In the genomic region with DNA sequence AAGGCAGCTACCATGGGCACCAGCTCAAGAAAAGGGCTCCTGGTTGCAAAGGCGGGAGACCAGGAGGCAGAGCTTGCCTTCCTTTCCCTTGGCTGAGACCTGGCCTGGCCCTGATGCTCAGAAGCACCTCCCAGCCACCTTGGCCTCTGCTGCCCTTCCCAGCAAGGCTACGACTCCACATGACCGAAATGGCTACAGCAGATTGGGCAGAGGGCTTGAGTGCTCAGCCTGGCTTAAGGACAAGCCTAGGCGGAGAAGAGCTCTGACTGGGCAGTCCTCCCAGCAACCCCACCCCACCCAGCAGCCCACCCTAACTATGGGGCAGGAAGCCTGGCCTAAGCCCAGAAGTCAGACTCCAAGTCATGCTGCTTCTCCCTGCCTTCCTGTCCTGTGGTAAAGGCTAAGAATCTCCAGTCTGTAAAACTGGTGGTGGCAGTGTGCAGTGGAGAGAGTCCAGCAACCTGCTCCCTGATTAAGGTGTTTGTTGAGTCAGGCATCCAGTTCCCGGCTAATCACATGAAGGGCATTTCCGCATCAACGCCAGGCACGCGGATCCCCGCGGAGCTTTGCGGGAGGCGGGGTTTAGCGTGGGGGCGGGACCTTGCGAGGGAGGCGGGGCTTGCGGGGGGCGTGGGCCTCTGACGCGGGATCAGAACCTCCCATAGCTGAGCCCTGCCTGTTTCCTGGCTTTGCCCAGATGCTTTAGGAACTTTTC, we compare ENCODE assay signal across 13 cellular contexts.
DNase-seq lines count a peak whose midpoint lies in the region; ATAC-seq, FAIRE-seq and TF ChIP-seq lines count a peak whose summit lies in the region.
"Had no signal": no experiment of that assay in that cellular context is flagged by ENCODE, and none has a peak within 500 bp of the region (broad histone marks: within the 10 kb centered on the region; RNA-seq: fewer than 3 reads in every experiment).

No MANE protein-coding gene starts in this region.

- H2AFZ ChIP-seq in HCT116 (ENCODE audit: low read depth, low read length, poor library complexity, severe bottlenecking): peak overlapping the region; percentile 98

- TF ChIP-seq EP300 in transverse colon (IDR thresholded peaks at IDR 0.05; ENCODE audit: low read depth): no peak

- H3K79me2 ChIP-seq in HCT116 (ENCODE audit: insufficient read depth, low read length): no peaks in the 10 kb centered on the region

- ATAC-seq in HCT116: peak; percentile 97

- no peak for FAIRE-seq in GM12892 (lab: Jason Lieb, UNC)

- H3K36me3 ChIP-seq in HCT116 (ENCODE audit: control insufficient read depth in 1 of 2, insufficient read depth in 2 of 2, low read length in 2 of 2): no peaks in the 10 kb centered on the region
- H3K36me3 ChIP-seq in colonic mucosa: no peaks in the 10 kb centered on the region
- no peaks in the 10 kb centered on the region for H3K36me3 ChIP-seq in transverse colon
- no peaks in the 10 kb centered on the region for H3K36me3 ChIP-seq in adrenal gland (replicated peaks in 1 of 2)
- H3K36me3 ChIP-seq: BLaER1 treated with 17β-estradiol and CSF1 and Interleukin-3, amounts not matched to agents 10 nM and 100 nM; left ventricle myocardium inferior had no signal

- H3K9me2 ChIP-seq in HCT116 (ENCODE audit: insufficient read depth): no peaks in the 10 kb centered on the region

- no TSS peak for BruUV-seq in HCT116 (replicated peaks; lab: Mats Ljungman, UMichigan)

- H3K9me3 ChIP-seq in HCT116 (ENCODE audit: control insufficient read depth in 1 of 2, insufficient read depth in 1 of 2, low read depth in 1 of 2, low read length in 2 of 2): no peaks in the 10 kb centered on the region
- H3K9me3 ChIP-seq in colonic mucosa: no peaks in the 10 kb centered on the region
- H3K9me3 ChIP-seq in transverse colon: no peaks in the 10 kb centered on the region
- no peaks in the 10 kb centered on the region for H3K9me3 ChIP-seq in adrenal gland (replicated peaks in 1 of 3)
- H3K9me3 ChIP-seq: BLaER1 treated with 17β-estradiol and CSF1 and Interleukin-3, amounts not matched to agents 10 nM and 100 nM; left ventricle myocardium inferior had no signal

- 53 to 64% methylated on average over 15 to 21 of the region's 21 CpGs for WGBS in transverse colon (ENCODE audit: low coverage in 1 of 2), 2 donors
- WGBS in adrenal gland, 4 donors: 48 to 81% (median 58%) methylated on average over 6 to 21 of the region's 21 CpGs

- POLR2A ChIA-PET in HCT116 (lab: Charles Lee): interaction anchor here (0.6 kb wide), 1 partner anchor 256 kb away, joined by 4 read pairs; no protein-coding TSS in a partner anchor

- H3K27me3 ChIP-seq in HCT116 (ENCODE audit: insufficient read depth, low read length) (peaks cover 7% of the 10 kb centered on the region), colonic mucosa (no peaks in the 10 kb centered on the region), transverse colon (no peaks in the 10 kb centered on the region), adrenal gland (peaks cover 6% of the 10 kb centered on the region)
- H3K27me3 ChIP-seq: BLaER1 treated with 17β-estradiol and CSF1 and Interleukin-3, amounts not matched to agents 10 nM and 100 nM had no signal

- intact Hi-C loops in HCT116 (cut with micrococcal nuclease): no loop called here
- intact Hi-C loops in colonic mucosa (cut with DNase I): no loop called here
- intact Hi-C loops in transverse colon (cut with DNase I; ENCODE audit: low total_unique reads): no loop called here
- intact Hi-C loops in adrenal gland (cut with DNase I): no loop called here
- intact Hi-C loops in posterior vena cava (cut with DNase I): no loop called here

- H3K4me1 ChIP-seq in HCT116 (ENCODE audit: control insufficient read depth in 1 of 2, insufficient read depth in 2 of 2, low read length in 2 of 2) (peaks cover 0 to 11% of the 10 kb centered on the region in 2 experiments; a peak in 1 of 4 replicates), colonic mucosa (no peaks in the 10 kb centered on the region), transverse colon (peaks cover 0 to 10% (median 0%) of the 10 kb centered on the region in 4 donors), adrenal gland (replicated peaks in 1 of 2) (no peaks in the 10 kb centered on the region)
- H3K4me1 ChIP-seq: left ventricle myocardium inferior had no signal

- TF ChIP-seq POLR2A in HCT116 (IDR thresholded peaks at IDR 0.05; ENCODE audit: borderline replicate concordance, extremely low read depth, insufficient read depth, insufficient read length): no peak
- TF ChIP-seq POLR2A in transverse colon (IDR thresholded peaks at IDR 0.05): no peak
- no peak for TF ChIP-seq POLR2A in adrenal gland (IDR thresholded peaks at IDR 0.05)
- TF ChIP-seq POLR2A in GM12892 (IDR thresholded peaks at IDR 0.05; ENCODE audit: low read depth, low read length): no peak

- DNase-seq in HCT116 (ENCODE audit: low read depth, low spot score) (peak; percentile 32), colonic mucosa (peak; percentile 78), left kidney (ENCODE audit: low read depth, low spot score) (peak; percentile 53), transverse colon (peak; percentile 70), adrenal gland (no peak), posterior vena cava (ENCODE audit: low spot score) (no peak), GM12892 (ENCODE audit: insufficient read length) (no peak)
- DNase-seq: activated CD4-positive, alpha-beta T cell treated with anti-CD3 and anti-CD28 coated beads for 1 hour; activated naive CD4-positive, alpha-beta T cell; left ventricle myocardium inferior; NCI-H2081; RPMI8226 had no signal

- no peak overlapping the region for H3K9ac ChIP-seq in HCT116 (ENCODE audit: low read length)
- H3K9ac ChIP-seq in colonic mucosa (ENCODE audit: low read depth in 2 of 2, low read length in 2 of 2): no peak overlapping the region
- H3K9ac ChIP-seq: BLaER1 treated with 17β-estradiol and CSF1 and Interleukin-3, amounts not matched to agents 10 nM and 100 nM had no signal

- no peak overlapping the region for H3K4me3 ChIP-seq in HCT116 (replicated peaks in 1 of 2; ENCODE audit: low read depth in 1 of 2, low read length in 2 of 2)
- H3K4me3 ChIP-seq in colonic mucosa: no peak overlapping the region
- peak overlapping the region in 1 of 4 donors; percentile 8 for H3K4me3 ChIP-seq in transverse colon
- H3K4me3 ChIP-seq in adrenal gland: no peak overlapping the region
- H3K4me3 ChIP-seq: BLaER1 treated with 17β-estradiol and CSF1 and Interleukin-3, amounts not matched to agents 10 nM and 100 nM; left ventricle myocardium inferior had no signal

- H3K27ac ChIP-seq in HCT116 (ENCODE audit: low read depth, low read length) (no peak overlapping the region), colonic mucosa (no peak overlapping the region), transverse colon (peak overlapping the region in 3 of 4 donors; percentile 24 to 31 (median 27)), adrenal gland (no peak overlapping the region)
- H3K27ac ChIP-seq: BLaER1 treated with 17β-estradiol and CSF1 and Interleukin-3, amounts not matched to agents 10 nM and 100 nM; left ventricle myocardium inferior had no signal

- H4K20me1 ChIP-seq in HCT116 (ENCODE audit: insufficient read depth): no peaks in the 10 kb centered on the region
- H4K20me1 ChIP-seq: BLaER1 treated with 17β-estradiol and CSF1 and Interleukin-3, amounts not matched to agents 10 nM and 100 nM had no signal

- in situ Hi-C loops in transverse colon (cut with MboI; ENCODE audit: low pct_ligation_motif_present in 1 of 4, low pct_unique_long_range_greater_than_20kb in 1 of 4, low sequenced_read_pairs in 3 of 4): no loop called here

- TF ChIP-seq CTCF in HCT116 (IDR thresholded peaks at IDR 0.05 in 2 of 3, conservative IDR thresholded peaks at IDR 0.05 in 1 of 3; ENCODE audit: borderline replicate concordance in 1 of 3, insufficient read depth in 1 of 3, low read depth in 2 of 3, low read length in 2 of 3) (no peak), colonic mucosa (IDR thresholded peaks at IDR 0.05) (no peak), transverse colon (IDR thresholded peaks at IDR 0.05) (no peak), adrenal gland (IDR thresholded peaks at IDR 0.05) (no peak)

- TF ChIP-seq RAD21 in HCT116 (IDR thresholded peaks at IDR 0.05; ENCODE audit: low read depth): no peak

- H3K4me2 ChIP-seq in HCT116 (ENCODE audit: low read length): peak overlapping the region; percentile 35
- H3K4me2 ChIP-seq: BLaER1 treated with 17β-estradiol and CSF1 and Interleukin-3, amounts not matched to agents 10 nM and 100 nM had no signal

- RAD21 ChIA-PET in HCT116 (lab: Charles Lee; ENCODE audit: low non-redundant PET in 1 of 2, low total read pairs in 2 of 2, uncharacterized antibody in 2 of 2, unreplicated experiment in 2 of 2): interaction anchor here in 1 of 2 experiments (0.6 kb wide), 1 partner anchor 234 kb away, joined by 3 read pairs; no protein-coding TSS in a partner anchor

- CTCF ChIA-PET in HCT116 (lab: Charles Lee): no interaction called here

TF ChIP-seq in HCT116, 20 proteins besides CTCF, POLR2A, EP300 and RAD21:
- TF ChIP-seq, protein P1, sequence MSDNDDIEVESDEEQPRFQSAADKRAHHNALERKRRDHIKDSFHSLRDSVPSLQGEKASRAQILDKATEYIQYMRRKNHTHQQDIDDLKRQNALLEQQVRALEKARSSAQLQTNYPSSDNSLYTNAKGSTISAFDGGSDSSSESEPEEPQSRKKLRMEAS (IDR thresholded peaks at IDR 0.05): peak; percentile 62
- no peak for TF ChIP-seq FOSL1 (IDR thresholded peaks at IDR 0.05; ENCODE audit: low read depth)
- TF ChIP-seq ELF1 (IDR thresholded peaks at IDR 0.05; ENCODE audit: borderline replicate concordance, low read depth): no peak
- no peak for TF ChIP-seq EGR1 (IDR thresholded peaks at IDR 0.05; ENCODE audit: low read depth)
- no peak for TF ChIP-seq EZH2phosphoT487 (IDR thresholded peaks at IDR 0.05; ENCODE audit: borderline replicate concordance)

Comparison
In these comparisons a context has a peak if more than half of its experiments do, and no peak if none do; other contexts are left out.
1. DNase-seq: peak in HCT116 (single experiment), colonic mucosa (single experiment), left kidney (single experiment) and transverse colon (single experiment); none in adrenal gland (0 of 7), posterior vena cava (single experiment) and GM12892 (single experiment).
2. H3K27ac ChIP-seq: peak in transverse colon (3 of 4); none in HCT116 (single experiment), colonic mucosa (single experiment) and adrenal gland (0 of 5).